Comparison of ENCODE assay signal across 18 cellular contexts in genomic region chr6:113635222-113635970, GRCh38.
DNase-seq lines count a peak whose midpoint lies in the region; ATAC-seq and TF ChIP-seq lines count a peak whose summit lies in the region.
"Had no signal": no experiment of that assay in that cellular context is flagged by ENCODE, and none has a peak within 500 bp of the region (broad histone marks: within the 10 kb centered on the region; RNA-seq: fewer than 3 reads in every experiment).

No MANE protein-coding gene starts in this region.

- DNase-seq in AG10803 (ENCODE audit: low read depth) = peak; percentile 13
- DNase-seq in HL-60 (ENCODE audit: low read depth in 1 of 2, low spot score in 1 of 2) = no peak
- no peak for DNase-seq in osteoblast (ENCODE audit: insufficient read length, low spot score, missing footprints)
- no peak for DNase-seq in NCI-H2107 treated with DMSO at 0.1 percent for 48 hours (lab: John Stamatoyannopoulos, UW; ENCODE audit: unreplicated experiment)
- DNase-seq in activated CD4-positive, alpha-beta T cell treated with anti-CD3 and anti-CD28 coated beads, Interleukin-2, amount 10 ng/mL, durations not matched to agents 7 days and 5 days = no peak
- no peak for DNase-seq in Peyer's patch
- DNase-seq: activated CD8-positive, alpha-beta T cell treated with anti-CD3 and anti-CD28 coated beads for 36 hours; DMS79; hypothalamus; NCI-H2227 treated with DMSO at 0.1 percent for 48 hours; stimulated activated CD4-positive, alpha-beta T cell treated with anti-CD3 and anti-CD28 coated beads, Interleukin-2, amount 100 ng/mL, for 48 hours; upper lobe of left lung had no signal

- H3K27ac Mint-ChIP-seq in dendritic cell treated with granulocyte-macrophage colony-stimulating factor and Interleukin-4, amounts not matched to agents 40 ng/mL and 50 ng/mL, for 4 days = peak overlapping the region; percentile 79
- H3K27ac Mint-ChIP-seq in activated CD4-positive, alpha-beta T cell treated with anti-CD3 and anti-CD28 coated beads, Interleukin-2, amount 10 ng/mL, durations not matched to agents 7 days and 5 days = no peak overlapping the region
- H3K27ac Mint-ChIP-seq: activated CD8-positive, alpha-beta T cell treated with anti-CD3 and anti-CD28 coated beads for 36 hours; activated T-helper 1 cell treated with anti-CD3 and anti-CD28 coated beads, Interleukin-12 subunit alpha, Interleukin-12 subunit beta, Interleukin-2, Interleukin-4 antibody, amounts not matched to agents 30 ng/mL and 10 ng/mL and 1 ng/mL, durations not matched to agents 14 hours and 24 hours and 36 hours had no signal

- H3K4me1 Mint-ChIP-seq in dendritic cell treated with granulocyte-macrophage colony-stimulating factor and Interleukin-4, amounts not matched to agents 40 ng/mL and 50 ng/mL, for 4 days (ENCODE audit: low read depth) = peaks cover 39% of the 10 kb centered on the region
- peaks cover 12% of the 10 kb centered on the region for H3K4me1 Mint-ChIP-seq in activated CD4-positive, alpha-beta T cell treated with anti-CD3 and anti-CD28 coated beads, Interleukin-2, amount 10 ng/mL, durations not matched to agents 7 days and 5 days

- TF ChIP-seq POLR2A in Peyer's patch (IDR thresholded peaks at IDR 0.05) = no peak

- ATAC-seq in GM18861 (IDR thresholded peaks at IDR 0.05; ENCODE audit: unreplicated experiment) = no peak
- ATAC-seq: activated CD8-positive, alpha-beta T cell treated with anti-CD3 and anti-CD28 coated beads for 36 hours; K562 had no signal

- H2AFZ ChIP-seq in osteoblast (ENCODE audit: low read length) = no peak overlapping the region

- no peaks in the 10 kb centered on the region for H3K36me3 Mint-ChIP-seq in dendritic cell treated with granulocyte-macrophage colony-stimulating factor and Interleukin-4, amounts not matched to agents 40 ng/mL and 50 ng/mL, for 4 days (ENCODE audit: low read depth)
- no peaks in the 10 kb centered on the region for H3K36me3 Mint-ChIP-seq in activated CD4-positive, alpha-beta T cell treated with anti-CD3 and anti-CD28 coated beads, Interleukin-2, amount 10 ng/mL, durations not matched to agents 7 days and 5 days (ENCODE audit: low read depth)

- H3K27ac ChIP-seq in HL-60 (replicated peaks) = peak overlapping the region; percentile 12; the same call in 1 of the 2 replicates
- H3K27ac ChIP-seq in osteoblast (ENCODE audit: low read depth, low read length) = peak overlapping the region; percentile 41
- peak overlapping the region in 1 of 4 donors; percentile 67 for H3K27ac ChIP-seq in Peyer's patch
- H3K27ac ChIP-seq: esophagus muscularis mucosa had no signal

- H3K27me3 ChIP-seq in HL-60 (ENCODE audit: insufficient read depth, poor library complexity, severe bottlenecking) (no peaks in the 10 kb centered on the region), osteoblast (ENCODE audit: insufficient read depth, low read length) (no peaks in the 10 kb centered on the region), Peyer's patch (no peaks in the 10 kb centered on the region)
- H3K27me3 ChIP-seq: esophagus muscularis mucosa, upper lobe of left lung had no signal

- peaks cover 44% of the 10 kb centered on the region for H3K4me1 ChIP-seq in osteoblast (ENCODE audit: insufficient read depth, low read length)
- H3K4me1 ChIP-seq in Peyer's patch = peaks cover 0 to 35% (median 14%) of the 10 kb centered on the region in 4 donors
- H3K4me1 ChIP-seq: HAP-1 had no signal

- CTCF ChIA-PET in activated CD4-positive, alpha-beta T cell treated with anti-CD3 and anti-CD28 coated beads, Interleukin-2, amount 10 ng/mL, durations not matched to agents 7 days and 5 days (lab: Charles Lee) = no interaction called here

- no peaks in the 10 kb centered on the region for H4K20me1 ChIP-seq in osteoblast (ENCODE audit: insufficient read depth, low read length)

- POLR2A ChIA-PET in activated CD4-positive, alpha-beta T cell treated with anti-CD3 and anti-CD28 coated beads, Interleukin-2, amount 10 ng/mL, durations not matched to agents 7 days and 5 days (lab: Charles Lee) = no interaction called here

- no peak overlapping the region for H3K4me3 Mint-ChIP-seq in dendritic cell treated with granulocyte-macrophage colony-stimulating factor and Interleukin-4, amounts not matched to agents 40 ng/mL and 50 ng/mL, for 4 days
- no peak overlapping the region for H3K4me3 Mint-ChIP-seq in activated CD4-positive, alpha-beta T cell treated with anti-CD3 and anti-CD28 coated beads, Interleukin-2, amount 10 ng/mL, durations not matched to agents 7 days and 5 days
- H3K4me3 Mint-ChIP-seq: activated CD8-positive, alpha-beta T cell treated with anti-CD3 and anti-CD28 coated beads for 36 hours; activated T-helper 1 cell treated with anti-CD3 and anti-CD28 coated beads, Interleukin-12 subunit alpha, Interleukin-12 subunit beta, Interleukin-2, Interleukin-4 antibody, amounts not matched to agents 30 ng/mL and 10 ng/mL and 1 ng/mL, durations not matched to agents 14 hours and 24 hours and 36 hours had no signal

- H3K4me2 ChIP-seq in osteoblast (ENCODE audit: insufficient read depth, low read length) = no peak overlapping the region

- TF ChIP-seq CTCF in AG10803 (conservative IDR thresholded peaks at IDR 0.05; ENCODE audit: low read length) (no peak), HL-60 (IDR thresholded peaks at IDR 0.05; ENCODE audit: insufficient read depth, low read length) (no peak), osteoblast (IDR thresholded peaks at IDR 0.05; ENCODE audit: extremely low read depth, low read depth, low read length) (no peak), Peyer's patch (IDR thresholded peaks at IDR 0.05) (no peak)

- H3K27me3 Mint-ChIP-seq in dendritic cell treated with granulocyte-macrophage colony-stimulating factor and Interleukin-4, amounts not matched to agents 40 ng/mL and 50 ng/mL, for 4 days = no peaks in the 10 kb centered on the region
- peaks cover 1% of the 10 kb centered on the region for H3K27me3 Mint-ChIP-seq in activated CD4-positive, alpha-beta T cell treated with anti-CD3 and anti-CD28 coated beads, Interleukin-2, amount 10 ng/mL, durations not matched to agents 7 days and 5 days

- H3K4me3 ChIP-seq in AG10803 (ENCODE audit: low read length) (no peak overlapping the region), HL-60 (replicated peaks; ENCODE audit: insufficient read depth, low read length) (no peak overlapping the region), osteoblast (ENCODE audit: insufficient read depth, low read length) (no peak overlapping the region), Peyer's patch (no peak overlapping the region)
- H3K4me3 ChIP-seq: esophagus muscularis mucosa, HAP-1, K562, upper lobe of left lung had no signal

- no peaks in the 10 kb centered on the region for H3K9me3 Mint-ChIP-seq in dendritic cell treated with granulocyte-macrophage colony-stimulating factor and Interleukin-4, amounts not matched to agents 40 ng/mL and 50 ng/mL, for 4 days
- H3K9me3 Mint-ChIP-seq in activated CD4-positive, alpha-beta T cell treated with anti-CD3 and anti-CD28 coated beads, Interleukin-2, amount 10 ng/mL, durations not matched to agents 7 days and 5 days = no peaks in the 10 kb centered on the region
- H3K9me3 Mint-ChIP-seq: activated CD8-positive, alpha-beta T cell treated with anti-CD3 and anti-CD28 coated beads for 36 hours; activated T-helper 1 cell treated with anti-CD3 and anti-CD28 coated beads, Interleukin-12 subunit alpha, Interleukin-12 subunit beta, Interleukin-2, Interleukin-4 antibody, amounts not matched to agents 30 ng/mL and 10 ng/mL and 1 ng/mL, durations not matched to agents 14 hours and 24 hours and 36 hours had no signal

- no peaks in the 10 kb centered on the region for H3K79me2 ChIP-seq in osteoblast (ENCODE audit: insufficient read depth, low read length)

- intact Hi-C loops in dendritic cell treated with granulocyte-macrophage colony-stimulating factor and Interleukin-4, amounts not matched to agents 40 ng/mL and 50 ng/mL, for 4 days (cut with micrococcal nuclease) = no loop called here

- H3K36me3 ChIP-seq in osteoblast (ENCODE audit: insufficient read depth, low read length) = no peaks in the 10 kb centered on the region
- no peaks in the 10 kb centered on the region for H3K36me3 ChIP-seq in Peyer's patch
- H3K36me3 ChIP-seq: esophagus muscularis mucosa, HAP-1, upper lobe of left lung had no signal

- H3K9me3 ChIP-seq in osteoblast (ENCODE audit: low read depth, low read length) (no peaks in the 10 kb centered on the region), Peyer's patch (no peaks in the 10 kb centered on the region)
- H3K9me3 ChIP-seq: esophagus muscularis mucosa, HAP-1, upper lobe of left lung had no signal
